14 cellular contexts compared by ENCODE assay signal in genomic region chr5:23027830-23028229, GRCh38.
DNase-seq lines count a peak whose midpoint lies in the region; ATAC-seq and TF ChIP-seq lines count a peak whose summit lies in the region.
"Had no signal": no experiment of that assay in that cellular context is flagged by ENCODE, and none has a peak within 500 bp of the region (broad histone marks: within the 10 kb centered on the region; RNA-seq: fewer than 3 reads in every experiment).

No MANE protein-coding gene starts in this region.

- H3K27me3 ChIP-seq in right cardiac atrium (ENCODE audit: control insufficient read depth, insufficient read depth), result no peaks in the 10 kb centered on the region
- H3K27me3 ChIP-seq: BLaER1 had no signal

- H3K27ac ChIP-seq in right cardiac atrium (ENCODE audit: low read length), result peak overlapping the region; percentile 84
- H3K27ac ChIP-seq: BLaER1 had no signal

- peaks cover 2% of the 10 kb centered on the region for H3K4me1 ChIP-seq in right cardiac atrium (ENCODE audit: control insufficient read depth, insufficient read depth, low read length)
- H3K4me1 ChIP-seq: BLaER1 had no signal

- ATAC-seq in Right ventricle myocardium inferior (peak; percentile 26), left cardiac atrium (peak; percentile 65 to 83), right cardiac atrium (peak in 1 of 2 donors; percentile 48)

- intact Hi-C loops in Right ventricle myocardium inferior (cut with DNase I), result no loop called here
- intact Hi-C loops in cardiac septum (cut with DNase I), result no loop called here
- intact Hi-C loops in left cardiac atrium (cut with DNase I), result loop anchor here in 1 of 2 donors (10.0 kb wide), 1 partner anchor 107 kb away; no protein-coding TSS in a partner anchor
- intact Hi-C loops in right cardiac atrium (cut with DNase I), result no loop called here

- DNase-seq in Right ventricle myocardium inferior (ENCODE audit: missing footprints) (no peak), cardiac septum (ENCODE audit: low spot score) (no peak), left cardiac atrium (no peak), right cardiac atrium (no peak), NCI-H524 treated with DMSO at 0.1 percent for 48 hours (lab: John Stamatoyannopoulos, UW) (no peak), GM20000 (ENCODE audit: low spot score) (no peak), GM10266 (ENCODE audit: extremely low spot score) (no peak)
- DNase-seq: 8988T; CD4-positive, alpha-beta memory T cell; DMS153; DMS79; GDM1; H9 had no signal

- TF ChIP-seq CTCF in GM20000 (IDR thresholded peaks at IDR 0.05; ENCODE audit: extremely low read depth, missing control alignments) (no peak), GM10266 (IDR thresholded peaks at IDR 0.05; ENCODE audit: control insufficient read depth, insufficient read depth, low read depth, missing control alignments) (no peak)

- H3K4me3 ChIP-seq in right cardiac atrium (ENCODE audit: low read length), result no peak overlapping the region
- H3K4me3 ChIP-seq: BLaER1 had no signal

- H3K9me3 ChIP-seq in right cardiac atrium (ENCODE audit: control insufficient read depth, low read length), result no peaks in the 10 kb centered on the region
- H3K9me3 ChIP-seq: BLaER1 had no signal

- WGBS in right cardiac atrium, result 56% methylated on average over 4 of the region's 4 CpGs
